9 cellular contexts compared by ENCODE assay signal in genomic region chr1:184954232-184954995, GRCh38. TPM values are rescaled to one million over a fixed set of nuclear protein-coding genes. Genes with fewer than 3 reads are reported as not detected.
DNase-seq lines count a peak whose midpoint lies in the region; ATAC-seq, FAIRE-seq and TF ChIP-seq lines count a peak whose summit lies in the region.
"Had no signal": no experiment of that assay in that cellular context is flagged by ENCODE, and none has a peak within 500 bp of the region (broad histone marks: within the 10 kb centered on the region; RNA-seq: fewer than 3 reads in every experiment).

No MANE protein-coding gene starts in this region.

- H2BK15ac ChIP-seq in IMR-90 (ENCODE audit: low read depth, low read length) (no peak overlapping the region), mesenchymal stem cell (ENCODE audit: low read depth, poor library complexity, severe bottlenecking) (no peak overlapping the region)

- no peak overlapping the region for H2BK12ac ChIP-seq in mesenchymal stem cell (ENCODE audit: low read length in 2 of 2)

- WGBS in IMR-90 (ENCODE audit: extremely low coverage in 2 of 2, insufficient read length in 1 of 2), 2 experiments: 40% methylated on average over 1 of the region's 4 CpGs; no CpG with 5 or more reads in 1 of the 2 experiments
- 29% methylated on average over 2 of the region's 4 CpGs for WGBS in mesenchymal stem cell

- H4K20me1 ChIP-seq in IMR-90 (ENCODE audit: insufficient read depth, low read length) (peaks cover 4% of the 10 kb centered on the region; the same call in 1 of the 2 replicates), astrocyte (ENCODE audit: insufficient read depth, low read length) (no peaks in the 10 kb centered on the region)

- H3K27ac ChIP-seq in IMR-90 (ENCODE audit: insufficient read depth, low read length) (peak overlapping the region; percentile 6; the same call in 1 of the 2 replicates), astrocyte (ENCODE audit: low read depth, low read length) (peak overlapping the region; percentile 45), mesenchymal stem cell (ENCODE audit: low read length, poor library complexity, severe bottlenecking) (peak overlapping the region; percentile 13)

- H3K4me3 ChIP-seq in IMR-90 (ENCODE audit: insufficient read depth, low read depth, low read length) (no peak overlapping the region), astrocyte (ENCODE audit: insufficient read depth, low read depth, low read length) (no peak overlapping the region), mesenchymal stem cell (ENCODE audit: insufficient read depth in 1 of 2, low read depth in 1 of 2, low read length in 2 of 2) (peak overlapping the region in 1 of 2 experiments; percentile 8)

- H3K9ac ChIP-seq in IMR-90 (ENCODE audit: low read depth, low read length): peak overlapping the region; percentile 33; the same call in 1 of the 2 replicates
- peak overlapping the region; percentile 3 for H3K9ac ChIP-seq in astrocyte (ENCODE audit: low read length)
- H3K9ac ChIP-seq in mesenchymal stem cell (ENCODE audit: low read length): peak overlapping the region; percentile 81

- dilution Hi-C loops in IMR-90 (cut with HindIII; ENCODE audit: low sequenced_read_pairs, unreplicated experiment): no loop called here

- ATAC-seq in IMR-90 (ENCODE audit: low read depth) (peak; percentile 16; the same call in 1 of the 2 replicates), GM21717 (IDR thresholded peaks at IDR 0.05; ENCODE audit: unreplicated experiment) (no peak), GM21619 (IDR thresholded peaks at IDR 0.05; ENCODE audit: unreplicated experiment) (no peak)

- H3K36me3 ChIP-seq in IMR-90 (ENCODE audit: control insufficient read depth, insufficient read depth, low read length) (no peaks in the 10 kb centered on the region; the same call in 1 of the 2 replicates), astrocyte (ENCODE audit: insufficient read depth, low read length) (no peaks in the 10 kb centered on the region), mesenchymal stem cell (ENCODE audit: control insufficient read depth in 1 of 2, insufficient read depth in 2 of 2, low read depth in 1 of 2, low read length in 2 of 2) (peaks cover 0 to 29% of the 10 kb centered on the region in 2 experiments)

- H2BK120ac ChIP-seq in IMR-90 (ENCODE audit: low read depth, low read length): peak overlapping the region; percentile 1; the same call in 1 of the 2 replicates
- H2BK120ac ChIP-seq in mesenchymal stem cell (ENCODE audit: low read depth, low read length): no peak overlapping the region

- H3K9me3 Mint-ChIP-seq in Calu3 (ENCODE audit: low read depth, unreplicated experiment): no peaks in the 10 kb centered on the region
- no peaks in the 10 kb centered on the region for H3K9me3 Mint-ChIP-seq in astrocyte (ENCODE audit: unreplicated experiment)

- peaks cover 11 to 46% of the 10 kb centered on the region in 2 experiments for H3K79me1 ChIP-seq in IMR-90 (ENCODE audit: low read depth in 1 of 2, low read length in 2 of 2)
- no peaks in the 10 kb centered on the region for H3K79me1 ChIP-seq in mesenchymal stem cell (replicated peaks; ENCODE audit: low read length, poor library complexity, severe bottlenecking)

- no peak for FAIRE-seq in astrocyte (lab: Jason Lieb, UNC)

- no peak overlapping the region for H2BK5ac ChIP-seq in IMR-90 (ENCODE audit: low read depth, low read length, poor library complexity, severe bottlenecking)
- no peak overlapping the region for H2BK5ac ChIP-seq in mesenchymal stem cell (ENCODE audit: low read depth, low read length, poor library complexity, severe bottlenecking)

- DNase-seq in Calu3 (no peak), IMR-90 (no peak), astrocyte (ENCODE audit: low read depth) (peak; percentile 16), mesenchymal stem cell (peak; percentile 31), SIG-M5 treated with dmso at 0.1 percent for 504 hours (lab: John Stamatoyannopoulos, UW; ENCODE audit: unreplicated experiment) (no peak), NCI-H748 treated with DMSO at 0.1 percent for 48 hours (lab: John Stamatoyannopoulos, UW) (no peak)
- DNase-seq: midbrain had no signal

- H2BK20ac ChIP-seq in IMR-90 (ENCODE audit: low read depth, low read length): no peak overlapping the region

- no peak overlapping the region for H4K5ac ChIP-seq in IMR-90 (ENCODE audit: low read depth, low read length)

- H3K4me2 ChIP-seq in IMR-90 (ENCODE audit: low read depth, low read length) (peak overlapping the region; percentile 67), astrocyte (ENCODE audit: low read length) (peak overlapping the region; percentile 52), mesenchymal stem cell (ENCODE audit: low read length, poor library complexity, severe bottlenecking) (no peak overlapping the region)

- peak overlapping the region in 1 of 2 experiments; percentile 3; a peak in 1 of 4 replicates for H4K8ac ChIP-seq in IMR-90 (ENCODE audit: low read depth in 2 of 2, low read length in 2 of 2)
- no peak overlapping the region for H4K8ac ChIP-seq in mesenchymal stem cell (ENCODE audit: low read length)

- peak overlapping the region; percentile 4 for H3K27ac Mint-ChIP-seq in Calu3 (ENCODE audit: unreplicated experiment)
- peak overlapping the region; percentile 42 for H3K27ac Mint-ChIP-seq in astrocyte (ENCODE audit: unreplicated experiment)

- peaks cover 16% of the 10 kb centered on the region for H3K4me1 Mint-ChIP-seq in Calu3 (ENCODE audit: low read depth, unreplicated experiment)
- peaks cover 17% of the 10 kb centered on the region for H3K4me1 Mint-ChIP-seq in astrocyte (ENCODE audit: low read depth, unreplicated experiment)

- no peak overlapping the region for H3K56ac ChIP-seq in IMR-90 (ENCODE audit: extremely low read depth, insufficient read depth, low read length)

- H3K4me3 Mint-ChIP-seq in Calu3 (ENCODE audit: low read depth, unreplicated experiment) (no peak overlapping the region), astrocyte (ENCODE audit: unreplicated experiment) (no peak overlapping the region)

- TF ChIP-seq POLR2A in IMR-90 (IDR thresholded peaks at IDR 0.05; ENCODE audit: low read depth, low read length): no peak

- intact Hi-C loops in Calu3 (cut with micrococcal nuclease; ENCODE audit: unreplicated experiment) (no loop called here), IMR-90 (cut with micrococcal nuclease) (no loop called here)

- H3K27me3 ChIP-seq in IMR-90 (ENCODE audit: control insufficient read depth, insufficient read depth, low read length) (no peaks in the 10 kb centered on the region), astrocyte (ENCODE audit: insufficient read depth, low read length) (no peaks in the 10 kb centered on the region), mesenchymal stem cell (ENCODE audit: control insufficient read depth in 1 of 2, insufficient read depth in 1 of 2, low read length in 2 of 2) (no peaks in the 10 kb centered on the region)

- H4K91ac ChIP-seq in IMR-90 (ENCODE audit: insufficient read depth, low read depth, low read length): no peak overlapping the region
- H4K91ac ChIP-seq in mesenchymal stem cell (ENCODE audit: low read length): no peak overlapping the region

- H2AK9ac ChIP-seq in IMR-90 (replicated peaks; ENCODE audit: low read depth, low read length, poor library complexity): no peak overlapping the region

- no peaks in the 10 kb centered on the region for H3K27me3 Mint-ChIP-seq in Calu3 (ENCODE audit: unreplicated experiment)
- H3K27me3 Mint-ChIP-seq in astrocyte (ENCODE audit: low read depth, unreplicated experiment): no peaks in the 10 kb centered on the region

- BruUV-seq in Calu3 (replicated peaks; lab: Mats Ljungman, UMichigan): no TSS peak
- no TSS peak for BruUV-seq in IMR-90 (replicated peaks; lab: Mats Ljungman, UMichigan)

- POLR2A ChIA-PET in IMR-90 (lab: Charles Lee; ENCODE audit: unreplicated experiment): no interaction called here

- H3K79me2 ChIP-seq in astrocyte (ENCODE audit: insufficient read depth, low read length): no peaks in the 10 kb centered on the region

- H2AFZ ChIP-seq in IMR-90 (replicated peaks; ENCODE audit: low read length, poor library complexity) (no peak overlapping the region), astrocyte (ENCODE audit: low read depth, low read length) (no peak overlapping the region), mesenchymal stem cell (ENCODE audit: low read depth, low read length) (no peak overlapping the region)

- H3K14ac ChIP-seq in IMR-90 (replicated peaks; ENCODE audit: low read depth, low read length): 0 out of 2 replicates have a peak overlapping the region, but pooled peaks have one; percentile 1
- H3K14ac ChIP-seq in mesenchymal stem cell (ENCODE audit: low read length in 2 of 2): no peak overlapping the region

- no peak overlapping the region for H2AK5ac ChIP-seq in IMR-90 (ENCODE audit: low read depth, low read length)
- no peak overlapping the region for H2AK5ac ChIP-seq in mesenchymal stem cell (ENCODE audit: low read length, severe bottlenecking)

- H3K18ac ChIP-seq in IMR-90 (ENCODE audit: low read depth, low read length) (no peak overlapping the region), mesenchymal stem cell (ENCODE audit: low read depth in 1 of 2, low read length in 2 of 2) (no peak overlapping the region)

- peaks cover 10% of the 10 kb centered on the region for H3K9me1 ChIP-seq in IMR-90 (ENCODE audit: insufficient read depth, low read length)

- H3K23ac ChIP-seq in IMR-90 (ENCODE audit: low read depth, low read length) (peak overlapping the region; percentile 55; the same call in 1 of the 2 replicates), mesenchymal stem cell (ENCODE audit: low read length in 2 of 2) (no peak overlapping the region)

- in situ Hi-C loops in IMR-90 (cut with MboI; ENCODE audit: low sequenced_read_pairs): no loop called here

- no peak for TF ChIP-seq CTCF in Calu3 (IDR thresholded peaks at IDR 0.05; ENCODE audit: unreplicated experiment)
- peak; percentile 21; the same call in 1 of the 2 replicates for TF ChIP-seq CTCF in IMR-90 (conservative IDR thresholded peaks at IDR 0.05; ENCODE audit: low read depth, low read length)
- TF ChIP-seq CTCF in astrocyte (IDR thresholded peaks at IDR 0.05; ENCODE audit: insufficient read depth, low read depth, low read length): no peak

- no peak for TF ChIP-seq RAD21 in IMR-90 (IDR thresholded peaks at IDR 0.05; ENCODE audit: low read length)

- H3K4me1 ChIP-seq in IMR-90 (ENCODE audit: control insufficient read depth, insufficient read depth, low read length) (peaks cover 4% of the 10 kb centered on the region), astrocyte (ENCODE audit: insufficient read depth, low read length) (peaks cover 8% of the 10 kb centered on the region), mesenchymal stem cell (ENCODE audit: control insufficient read depth, insufficient read depth, low read depth, low read length) (no peaks in the 10 kb centered on the region)

- CTCF ChIA-PET in Calu3 (lab: Charles Lee): no interaction called here
- CTCF ChIA-PET in IMR-90 (lab: Yijun Ruan, JAX): no interaction called here

- H3K4ac ChIP-seq in IMR-90 (ENCODE audit: low read depth, low read length): no peak overlapping the region; the same call in 1 of the 2 replicates
- H3K4ac ChIP-seq in mesenchymal stem cell (ENCODE audit: low read depth in 1 of 2, low read length in 2 of 2): no peak overlapping the region

- H3K36me3 Mint-ChIP-seq in Calu3 (ENCODE audit: insufficient read depth, unreplicated experiment) (no peaks in the 10 kb centered on the region), astrocyte (ENCODE audit: low read depth, unreplicated experiment) (no peaks in the 10 kb centered on the region)

- H3K9me3 ChIP-seq in IMR-90 (ENCODE audit: control insufficient read depth, insufficient read depth, low read length) (no peaks in the 10 kb centered on the region), astrocyte (ENCODE audit: insufficient read depth, low read depth, low read length) (no peaks in the 10 kb centered on the region), mesenchymal stem cell (ENCODE audit: control insufficient read depth, low read length) (no peaks in the 10 kb centered on the region)

RNA-seq across cellular contexts. Expression of gene NIBAN1, which starts 19.9 kb away (rescaled TPM):
- total RNA-seq in Calu3 (2022) (12.1 and 19.5 TPM in 2 replicates), IMR-90 (2012; rRNA removed) (10.0 and 10.3 TPM in 2 replicates), astrocyte (8.8 and 9.1 TPM in 2 replicates)
- polyA plus RNA-seq in IMR-90 (2012; rRNA removed): 3.2 and 4.0 TPM in 2 replicates
- 1.6 and 1.8 TPM in 2 replicates for polyA plus RNA-seq in IMR-90 (2012; cell fraction: cytosol; rRNA removed)
- polyA plus RNA-seq in IMR-90 (2012; cell fraction: nucleus; rRNA removed; ENCODE audit: low replicate concordance): 0.94 and 4.1 TPM in 2 replicates
- polyA plus RNA-seq in mesenchymal stem cell (2013, experiment 1 of 2): 37.6 TPM
- polyA plus RNA-seq in mesenchymal stem cell (2013, experiment 2 of 2): 36.2 TPM

Comparison
In these comparisons a context has a peak if more than half of its experiments do, and no peak if none do; other contexts are left out.
1. DNase-seq: peak in astrocyte (single experiment) and mesenchymal stem cell (single experiment); none in Calu3 (single experiment), IMR-90 (single experiment), SIG-M5 treated with dmso at 0.1 percent for 504 hours (single experiment) and NCI-H748 treated with DMSO at 0.1 percent for 48 hours (single experiment).
2. H3K9ac ChIP-seq: peak in every context shown above with its lines; median percentile 81 in mesenchymal stem cell; 33 in IMR-90; 3 in astrocyte.
3. Peak in every context shown above with its lines, with median percentiles within 50 percentile points of each other: H3K27ac ChIP-seq.